In the genomic region with DNA sequence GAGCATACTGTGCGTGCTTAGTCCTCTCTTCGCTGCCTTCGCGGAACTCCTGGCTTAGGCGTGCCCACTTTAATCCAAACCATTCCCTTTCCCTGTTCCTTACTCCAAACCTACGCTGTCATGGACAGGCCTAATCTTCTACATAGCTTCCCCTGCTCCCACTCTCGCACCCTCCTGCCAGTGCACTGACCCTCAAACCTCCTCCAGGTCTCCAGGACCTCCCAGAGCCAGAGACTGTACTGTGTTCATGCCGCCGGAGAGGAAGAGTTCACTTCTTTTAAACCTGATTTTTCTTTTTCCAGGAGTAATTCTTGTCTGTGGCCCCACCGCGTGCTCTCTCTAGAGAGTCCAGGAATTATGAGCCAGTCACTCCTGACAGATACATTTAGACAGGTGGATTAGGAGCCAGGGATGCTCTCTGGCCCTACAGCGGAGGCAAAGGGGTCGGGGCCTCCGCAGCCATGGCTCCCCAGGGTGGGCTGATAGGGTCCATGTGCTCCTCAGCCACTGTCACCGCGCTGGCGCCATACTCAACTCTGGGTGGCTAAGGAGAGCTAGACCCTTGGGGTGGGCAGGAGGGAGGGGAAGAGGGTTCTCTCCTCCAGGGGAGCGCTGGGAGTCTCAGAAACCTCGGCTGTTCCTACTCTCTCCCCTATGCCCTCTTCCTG, we compare ENCODE assay signal across 28 cellular contexts. TPM values are rescaled to one million over a fixed set of nuclear protein-coding genes. Genes with fewer than 3 reads are reported as not detected.
DNase-seq lines count a peak whose midpoint lies in the region; ATAC-seq, FAIRE-seq and TF ChIP-seq lines count a peak whose summit lies in the region.
"Had no signal": no experiment of that assay in that cellular context is flagged by ENCODE, and none has a peak within 500 bp of the region (broad histone marks: within the 10 kb centered on the region; RNA-seq: fewer than 3 reads in every experiment).

No MANE protein-coding gene starts in this region.

- intact Hi-C loops in kidney (cut with DNase I), result no loop called here

- H3K4me1 ChIP-seq in astrocyte (ENCODE audit: insufficient read depth, low read length) (no peaks in the 10 kb centered on the region), kidney (ENCODE audit: control insufficient read depth in 1 of 2, insufficient read depth in 1 of 2, low read depth in 1 of 2, low read length in 2 of 2) (peaks cover 0 to 3% of the 10 kb centered on the region in 2 donors)
- H3K4me1 ChIP-seq: foreskin keratinocyte had no signal

- H3K27ac ChIP-seq in astrocyte (ENCODE audit: low read depth, low read length) (no peak overlapping the region), kidney (ENCODE audit: low read depth in 2 of 2, low read length in 2 of 2) (no peak overlapping the region)
- H3K27ac ChIP-seq: esophagus muscularis mucosa, foreskin keratinocyte, heart right ventricle, skin epidermis, upper lobe of left lung, VCaP had no signal

- peaks cover 1% of the 10 kb centered on the region for H3K9me3 Mint-ChIP-seq in activated naive CD8-positive, alpha-beta T cell treated with anti-CD3 and anti-CD28 coated beads, Interleukin-2, amount 10 ng/mL, durations not matched to agents 7 days and 5 days
- H3K9me3 Mint-ChIP-seq in activated naive CD8-positive, alpha-beta T cell treated with anti-CD3 and anti-CD28 coated beads for 36 hours, result peaks cover 1% of the 10 kb centered on the region
- H3K9me3 Mint-ChIP-seq in astrocyte (ENCODE audit: unreplicated experiment) (peaks cover 16% of the 10 kb centered on the region), nephron (no peaks in the 10 kb centered on the region), type B pancreatic cell (no peaks in the 10 kb centered on the region), HFFc6 (no peaks in the 10 kb centered on the region)
- H3K9me3 Mint-ChIP-seq: activated CD4-positive, alpha-beta T cell treated with anti-CD3 and anti-CD28 coated beads, Interleukin-2, amount 10 ng/mL, durations not matched to agents 7 days and 5 days; activated naive CD4-positive, alpha-beta T cell treated with anti-CD3 and anti-CD28 coated beads, Interleukin-2, amount 50 U/mL, for 24 hours had no signal

- H3K36me3 ChIP-seq in astrocyte (ENCODE audit: insufficient read depth, low read length), result no peaks in the 10 kb centered on the region
- no peaks in the 10 kb centered on the region for H3K36me3 ChIP-seq in kidney (ENCODE audit: control insufficient read depth in 1 of 2, insufficient read depth in 2 of 2, low read length in 2 of 2)
- H3K36me3 ChIP-seq: esophagus muscularis mucosa, heart right ventricle, upper lobe of left lung had no signal

- H3K36me3 Mint-ChIP-seq in activated naive CD8-positive, alpha-beta T cell treated with anti-CD3 and anti-CD28 coated beads, Interleukin-2, amount 10 ng/mL, durations not matched to agents 7 days and 5 days, result peaks cover 1% of the 10 kb centered on the region
- H3K36me3 Mint-ChIP-seq in activated naive CD8-positive, alpha-beta T cell treated with anti-CD3 and anti-CD28 coated beads for 36 hours, result peaks cover 1% of the 10 kb centered on the region
- H3K36me3 Mint-ChIP-seq in astrocyte (ENCODE audit: low read depth, unreplicated experiment) (peaks cover 6% of the 10 kb centered on the region), nephron (ENCODE audit: low read depth) (no peaks in the 10 kb centered on the region), type B pancreatic cell (no peaks in the 10 kb centered on the region), HFFc6 (ENCODE audit: low read depth) (no peaks in the 10 kb centered on the region)
- H3K36me3 Mint-ChIP-seq: activated naive CD4-positive, alpha-beta T cell treated with anti-CD3 and anti-CD28 coated beads, Interleukin-2, amount 50 U/mL, for 24 hours had no signal

- H2AFZ ChIP-seq in astrocyte (ENCODE audit: low read depth, low read length), result no peak overlapping the region

- H3K4me3 ChIP-seq in astrocyte (ENCODE audit: insufficient read depth, low read depth, low read length) (no peak overlapping the region), kidney (ENCODE audit: low read length in 2 of 2) (no peak overlapping the region)

- peak overlapping the region; percentile 76 for H3K27ac Mint-ChIP-seq in activated naive CD8-positive, alpha-beta T cell treated with anti-CD3 and anti-CD28 coated beads, Interleukin-2, amount 10 ng/mL, durations not matched to agents 7 days and 5 days
- H3K27ac Mint-ChIP-seq in activated naive CD8-positive, alpha-beta T cell treated with anti-CD3 and anti-CD28 coated beads for 36 hours, result no peak overlapping the region
- H3K27ac Mint-ChIP-seq in astrocyte (ENCODE audit: unreplicated experiment) (peak overlapping the region; percentile 20), nephron (no peak overlapping the region), type B pancreatic cell (no peak overlapping the region), HFFc6 (no peak overlapping the region)
- H3K27ac Mint-ChIP-seq: activated CD4-positive, alpha-beta T cell treated with anti-CD3 and anti-CD28 coated beads, Interleukin-2, amount 10 ng/mL, durations not matched to agents 7 days and 5 days; activated naive CD4-positive, alpha-beta T cell treated with anti-CD3 and anti-CD28 coated beads, Interleukin-2, amount 50 U/mL, for 24 hours had no signal

- POLR2A ChIA-PET in activated naive CD8-positive, alpha-beta T cell treated with anti-CD3 and anti-CD28 coated beads, Interleukin-2, amount 10 ng/mL, durations not matched to agents 7 days and 5 days (lab: Charles Lee), result no interaction called here

- H3K4me2 ChIP-seq in astrocyte (ENCODE audit: low read length), result no peak overlapping the region

- H4K20me1 ChIP-seq in astrocyte (ENCODE audit: insufficient read depth, low read length), result no peaks in the 10 kb centered on the region

- TF ChIP-seq CTCF in astrocyte (IDR thresholded peaks at IDR 0.05; ENCODE audit: insufficient read depth, low read depth, low read length), result no peak
- no peak for TF ChIP-seq CTCF in nephron (IDR thresholded peaks at IDR 0.05; ENCODE audit: unreplicated experiment in 3 of 3)
- TF ChIP-seq CTCF in type B pancreatic cell (conservative IDR thresholded peaks at IDR 0.05), result no peak
- no peak for TF ChIP-seq CTCF in HFFc6 (IDR thresholded peaks at IDR 0.05)
- TF ChIP-seq CTCF in kidney (IDR thresholded peaks at IDR 0.05; ENCODE audit: borderline replicate concordance, extremely low read depth, insufficient read depth), result no peak

- FAIRE-seq in astrocyte (lab: Jason Lieb, UNC) (no peak), kidney (lab: Jason Lieb, UNC) (no peak)
- FAIRE-seq: GM12892, HTR-8/SVneo had no signal

- peaks cover 88% of the 10 kb centered on the region for H3K27me3 Mint-ChIP-seq in activated naive CD8-positive, alpha-beta T cell treated with anti-CD3 and anti-CD28 coated beads, Interleukin-2, amount 10 ng/mL, durations not matched to agents 7 days and 5 days
- H3K27me3 Mint-ChIP-seq in activated naive CD8-positive, alpha-beta T cell treated with anti-CD3 and anti-CD28 coated beads for 36 hours, result peaks cover 98% of the 10 kb centered on the region
- H3K27me3 Mint-ChIP-seq in astrocyte (ENCODE audit: low read depth, unreplicated experiment), result peaks cover 88% of the 10 kb centered on the region
- peaks cover 98% of the 10 kb centered on the region for H3K27me3 Mint-ChIP-seq in nephron (ENCODE audit: low read depth)
- peaks cover 98% of the 10 kb centered on the region for H3K27me3 Mint-ChIP-seq in type B pancreatic cell
- H3K27me3 Mint-ChIP-seq in HFFc6 (ENCODE audit: insufficient read depth), result peaks cover 20% of the 10 kb centered on the region

- H3K9me3 ChIP-seq in astrocyte (ENCODE audit: insufficient read depth, low read depth, low read length) (no peaks in the 10 kb centered on the region), kidney (ENCODE audit: control insufficient read depth in 1 of 2, low read length in 2 of 2) (no peaks in the 10 kb centered on the region)
- H3K9me3 ChIP-seq: esophagus muscularis mucosa, heart right ventricle, upper lobe of left lung had no signal

- H3K9ac ChIP-seq in astrocyte (ENCODE audit: low read length) (no peak overlapping the region), kidney (ENCODE audit: low read length in 2 of 2) (no peak overlapping the region)

- no peaks in the 10 kb centered on the region for H3K79me2 ChIP-seq in astrocyte (ENCODE audit: insufficient read depth, low read length)

- peaks cover 5% of the 10 kb centered on the region for H3K4me1 Mint-ChIP-seq in activated naive CD8-positive, alpha-beta T cell treated with anti-CD3 and anti-CD28 coated beads, Interleukin-2, amount 10 ng/mL, durations not matched to agents 7 days and 5 days
- peaks cover 14% of the 10 kb centered on the region for H3K4me1 Mint-ChIP-seq in activated naive CD8-positive, alpha-beta T cell treated with anti-CD3 and anti-CD28 coated beads for 36 hours
- peaks cover 9% of the 10 kb centered on the region for H3K4me1 Mint-ChIP-seq in astrocyte (ENCODE audit: low read depth, unreplicated experiment)
- peaks cover 33% of the 10 kb centered on the region for H3K4me1 Mint-ChIP-seq in nephron
- peaks cover 5% of the 10 kb centered on the region for H3K4me1 Mint-ChIP-seq in type B pancreatic cell (ENCODE audit: unreplicated experiment)
- no peaks in the 10 kb centered on the region for H3K4me1 Mint-ChIP-seq in HFFc6 (ENCODE audit: low read depth)
- H3K4me1 Mint-ChIP-seq: activated CD4-positive, alpha-beta T cell treated with anti-CD3 and anti-CD28 coated beads, Interleukin-2, amount 10 ng/mL, durations not matched to agents 7 days and 5 days had no signal

- no peak for ATAC-seq in activated naive CD8-positive, alpha-beta T cell treated with anti-CD3 and anti-CD28 coated beads, Interleukin-2, amount 10 ng/mL, durations not matched to agents 7 days and 5 days (ENCODE audit: low read depth)
- no peak for ATAC-seq in GM21390 (IDR thresholded peaks at IDR 0.05; ENCODE audit: unreplicated experiment)

- H3K27me3 ChIP-seq in astrocyte (ENCODE audit: insufficient read depth, low read length), result peaks cover 58% of the 10 kb centered on the region

- H3K4me3 Mint-ChIP-seq in activated naive CD8-positive, alpha-beta T cell treated with anti-CD3 and anti-CD28 coated beads, Interleukin-2, amount 10 ng/mL, durations not matched to agents 7 days and 5 days, result no peak overlapping the region
- no peak overlapping the region for H3K4me3 Mint-ChIP-seq in activated naive CD8-positive, alpha-beta T cell treated with anti-CD3 and anti-CD28 coated beads for 36 hours
- no peak overlapping the region for H3K4me3 Mint-ChIP-seq in astrocyte (ENCODE audit: unreplicated experiment)
- peak overlapping the region; percentile 65 to 81 (median 76) for H3K4me3 Mint-ChIP-seq in nephron
- H3K4me3 Mint-ChIP-seq in type B pancreatic cell, result peak overlapping the region; percentile 84
- no peak overlapping the region for H3K4me3 Mint-ChIP-seq in HFFc6
- H3K4me3 Mint-ChIP-seq: activated CD4-positive, alpha-beta T cell treated with anti-CD3 and anti-CD28 coated beads, Interleukin-2, amount 10 ng/mL, durations not matched to agents 7 days and 5 days; activated naive CD4-positive, alpha-beta T cell treated with anti-CD3 and anti-CD28 coated beads, Interleukin-2, amount 50 U/mL, for 24 hours had no signal

- DNase-seq in activated naive CD8-positive, alpha-beta T cell treated with anti-CD3 and anti-CD28 coated beads, Interleukin-2, amount 10 ng/mL, durations not matched to agents 7 days and 5 days, result no peak
- no peak for DNase-seq in activated naive CD8-positive, alpha-beta T cell treated with anti-CD3 and anti-CD28 coated beads for 36 hours
- DNase-seq in astrocyte (ENCODE audit: low read depth) (no peak), type B pancreatic cell (ENCODE audit: extremely low spot score, unreplicated experiment) (peak; percentile 56), HFFc6 (no peak), kidney (no peak)
- DNase-seq: activated CD8-positive, alpha-beta memory T cell treated with anti-CD3 and anti-CD28 coated beads, Interleukin-2, amount 50 U/mL, for 4 hours; foreskin keratinocyte; KG1; NCI-H1417 treated with DMSO at 0.1 percent for 48 hours; occipital lobe; T-helper 9 cell had no signal

RNA-seq across cellular contexts. Expression of a gene that starts 1.6 kb away (rescaled TPM):
- total RNA-seq in activated naive CD8-positive, alpha-beta T cell treated with anti-CD3 and anti-CD28 coated beads, Interleukin-2, amount 10 ng/mL, durations not matched to agents 7 days and 5 days, result not detected
- total RNA-seq in activated naive CD8-positive, alpha-beta T cell treated with anti-CD3 and anti-CD28 coated beads for 36 hours, result not detected
- total RNA-seq in astrocyte (not detected in 2 replicates), type B pancreatic cell (ENCODE audit: low replicate concordance) (0.43 and 2.7 TPM in 2 replicates), kidney (not detected)
- total RNA-seq in HFFc6 (2021; fragmentation: NEBNext Ultra II Directional; extraction: Animal tissue kit (Norgen Biotek cat#: 25700)), result not detected
- polyA plus RNA-seq in kidney (ENCODE audit: insufficient read depth, low read depth, low replicate concordance), result not detected
- total RNA-seq: activated CD4-positive, alpha-beta T cell treated with anti-CD3 and anti-CD28 coated beads, Interleukin-2, amount 10 ng/mL, durations not matched to agents 7 days and 5 days; aorta; esophagus muscularis mucosa; foreskin keratinocyte; heart right ventricle; left colon; mammary epithelial cell; SK-MEL-5 had no signal
- polyA plus RNA-seq: aorta, BJ, foreskin keratinocyte, heart right ventricle, mammary epithelial cell had no signal

Comparison
In these comparisons a context has a peak if more than half of its experiments do, and no peak if none do; other contexts are left out.
1. H3K27ac Mint-ChIP-seq: peak in activated naive CD8-positive, alpha-beta T cell treated with anti-CD3 and anti-CD28 coated beads, Interleukin-2, amount 10 ng/mL, durations not matched to agents 7 days and 5 days (single experiment) and astrocyte (single experiment); none in activated naive CD8-positive, alpha-beta T cell treated with anti-CD3 and anti-CD28 coated beads for 36 hours (single experiment), nephron (0 of 3), type B pancreatic cell (single experiment) and HFFc6 (single experiment).
2. H3K4me3 Mint-ChIP-seq: peak in nephron (3 of 3) and type B pancreatic cell (single experiment); none in activated naive CD8-positive, alpha-beta T cell treated with anti-CD3 and anti-CD28 coated beads, Interleukin-2, amount 10 ng/mL, durations not matched to agents 7 days and 5 days (single experiment), activated naive CD8-positive, alpha-beta T cell treated with anti-CD3 and anti-CD28 coated beads for 36 hours (single experiment), astrocyte (single experiment) and HFFc6 (single experiment).